10 cellular contexts compared by ENCODE assay signal in the genomic region with DNA sequence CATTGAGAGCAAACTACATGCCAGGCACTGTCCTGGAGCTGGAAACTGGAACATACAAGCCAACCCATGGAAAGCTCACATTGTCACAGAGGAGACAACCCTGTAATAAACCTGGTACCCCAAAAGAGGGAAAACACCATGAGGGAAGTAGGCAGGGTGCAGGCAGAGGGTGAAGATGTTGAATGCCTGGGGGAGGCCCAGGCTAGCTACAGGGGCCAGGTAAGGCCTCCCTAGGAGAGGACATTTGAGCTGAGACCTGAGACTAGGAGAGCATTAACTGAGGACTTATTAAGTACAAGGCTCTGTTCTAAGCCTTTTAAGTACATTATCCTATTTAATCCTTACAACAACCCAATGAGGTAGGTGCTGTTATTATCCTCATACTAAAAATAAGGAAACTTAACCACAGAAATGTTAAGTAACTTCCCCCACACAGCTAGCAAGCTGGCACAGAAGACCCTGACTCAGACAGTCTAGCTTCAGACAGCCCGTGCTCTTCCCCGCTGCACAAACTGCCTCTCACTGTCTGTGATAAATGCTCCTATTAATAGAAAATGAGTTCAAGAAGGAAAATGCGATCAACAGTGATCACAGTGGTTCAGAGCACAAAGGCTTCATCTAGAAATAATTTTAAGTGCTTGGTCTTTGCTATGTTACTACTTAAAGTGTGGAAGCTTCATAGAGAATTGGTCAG. TPM values are rescaled to one million over a fixed set of nuclear protein-coding genes. Genes with fewer than 3 reads are reported as not detected.
A peak's percentile ranks its signal among the peaks of the same experiment; 100 is the strongest.
DNase-seq lines count a peak whose midpoint lies in the region; ATAC-seq and TF ChIP-seq lines count a peak whose summit lies in the region.
"Had no signal": no experiment of that assay in that cellular context is flagged by ENCODE, and none has a peak within 500 bp of the region (broad histone marks: within the 10 kb centered on the region; RNA-seq: fewer than 3 reads in every experiment).

No MANE protein-coding gene starts in this region.

- H4K20me1 ChIP-seq in Karpas-422 (ENCODE audit: insufficient read depth, low read depth, low read length), result no peaks in the 10 kb centered on the region

- no peaks in the 10 kb centered on the region for H3K27me3 ChIP-seq in Karpas-422 (ENCODE audit: low read length)
- no peaks in the 10 kb centered on the region for H3K27me3 ChIP-seq in layer of hippocampus (ENCODE audit: control insufficient read depth, insufficient read depth, low read length)
- no peaks in the 10 kb centered on the region for H3K27me3 ChIP-seq in gastrocnemius medialis

- ATAC-seq in GM21529 (IDR thresholded peaks at IDR 0.05; ENCODE audit: unreplicated experiment) (no peak), HG02610 (IDR thresholded peaks at IDR 0.05; ENCODE audit: unreplicated experiment) (no peak), gastrocnemius medialis (no peak)

- in situ Hi-C loops in gastrocnemius medialis (cut with MboI; ENCODE audit: low sequenced_read_pairs in 4 of 4), result no loop called here

- peaks cover 12% of the 10 kb centered on the region; the same call in 1 of the 2 replicates for H3K79me2 ChIP-seq in Karpas-422 (ENCODE audit: low read length)

- no peak for TF ChIP-seq CTCF in AG04449 (IDR thresholded peaks at IDR 0.05; ENCODE audit: insufficient read depth, low read length, missing control alignments)
- no peak for TF ChIP-seq CTCF in gastrocnemius medialis (IDR thresholded peaks at IDR 0.05 in 4 of 5, conservative IDR thresholded peaks at IDR 0.05 in 1 of 5)

- H3K9ac ChIP-seq in Karpas-422 (ENCODE audit: low read length), result peak overlapping the region; percentile 51

- no peaks in the 10 kb centered on the region; the same call in none of the 2 replicates for H3K36me3 ChIP-seq in Karpas-422 (ENCODE audit: insufficient read depth, low read length)
- no peaks in the 10 kb centered on the region for H3K36me3 ChIP-seq in gastrocnemius medialis

- peak; percentile 91 for DNase-seq in AG04449 (ENCODE audit: low read depth, low spot score)
- DNase-seq in Karpas-422, result peak; percentile 72
- DNase-seq in amniotic stem cell (lab: John Stamatoyannopoulos, UW), result peak; percentile 17
- DNase-seq in effector CD4-positive, alpha-beta T cell, result no peak
- no peak for DNase-seq in gastrocnemius medialis
- DNase-seq: kidney, NCI-H2029 had no signal

- POLR2A ChIA-PET in AG04449 (lab: Yijun Ruan, JAX), result interaction anchor here (0.6 to 3.7 kb wide), 8 partner anchors 10 to 629 kb away, joined by 3 to 17 read pairs (median 3); no protein-coding TSS in a partner anchor

- H3K4me1 ChIP-seq in Karpas-422 (ENCODE audit: low read length), result peaks cover 96% of the 10 kb centered on the region
- H3K4me1 ChIP-seq in gastrocnemius medialis, result peaks cover 0 to 8% of the 10 kb centered on the region in 2 donors

- no peaks in the 10 kb centered on the region for H3K9me2 ChIP-seq in Karpas-422 (replicated peaks; ENCODE audit: insufficient read depth, low read length)

- H3K4me3 ChIP-seq in AG04449 (ENCODE audit: low read depth, low read length) (no peak overlapping the region), Karpas-422 (ENCODE audit: low read length) (peak overlapping the region; percentile 35), gastrocnemius medialis (no peak overlapping the region)

- peak overlapping the region; percentile 73 for H3K4me2 ChIP-seq in Karpas-422 (ENCODE audit: low read depth, low read length, poor library complexity, severe bottlenecking)

- H3K27ac ChIP-seq in Karpas-422 (ENCODE audit: low read length), result peak overlapping the region; percentile 91
- H3K27ac ChIP-seq in layer of hippocampus (ENCODE audit: low read depth, low read length), result peak overlapping the region; percentile 43
- no peak overlapping the region for H3K27ac ChIP-seq in gastrocnemius medialis

- CTCF ChIA-PET in AG04449 (lab: Yijun Ruan, JAX), result interaction anchor here (0.7 to 1.4 kb wide), 6 partner anchors 10 to 142 kb away, joined by 3 to 7 read pairs (median 4); no protein-coding TSS in a partner anchor

- intact Hi-C loops in gastrocnemius medialis (cut with DNase I; ENCODE audit: low total_unique reads), result no loop called here

- no peaks in the 10 kb centered on the region for H3K9me3 ChIP-seq in Karpas-422 (ENCODE audit: low read length)
- H3K9me3 ChIP-seq in gastrocnemius medialis, result no peaks in the 10 kb centered on the region

- no peak overlapping the region for H2AFZ ChIP-seq in Karpas-422 (ENCODE audit: low read length)

- TF ChIP-seq POLR2A in gastrocnemius medialis (IDR thresholded peaks at IDR 0.05), result no peak

RNA-seq across cellular contexts. Expression of gene ZNF281, which starts 41.8 kb away (rescaled TPM):
- 21.7 and 31.1 TPM in 2 replicates for total RNA-seq in Karpas-422 (2014; rRNA removed; shearing (Covaris generic); ENCODE audit: low replicate concordance)
- total RNA-seq in gastrocnemius medialis, result 10 to 100 TPM in 2 of 4 donors, 1 to 10 TPM in 2; 4.9 to 12.4 (median 9.8) TPM

Comparison
In these comparisons a context has a peak if more than half of its experiments do, and no peak if none do; other contexts are left out.
1. DNase-seq: peak in AG04449 (single experiment), Karpas-422 (single experiment) and amniotic stem cell (single experiment); none in effector CD4-positive, alpha-beta T cell (single experiment) and gastrocnemius medialis (0 of 2).
2. H3K27ac ChIP-seq: peak in Karpas-422 (single experiment) and layer of hippocampus (single experiment); none in gastrocnemius medialis (0 of 4).